In the genomic region with DNA sequence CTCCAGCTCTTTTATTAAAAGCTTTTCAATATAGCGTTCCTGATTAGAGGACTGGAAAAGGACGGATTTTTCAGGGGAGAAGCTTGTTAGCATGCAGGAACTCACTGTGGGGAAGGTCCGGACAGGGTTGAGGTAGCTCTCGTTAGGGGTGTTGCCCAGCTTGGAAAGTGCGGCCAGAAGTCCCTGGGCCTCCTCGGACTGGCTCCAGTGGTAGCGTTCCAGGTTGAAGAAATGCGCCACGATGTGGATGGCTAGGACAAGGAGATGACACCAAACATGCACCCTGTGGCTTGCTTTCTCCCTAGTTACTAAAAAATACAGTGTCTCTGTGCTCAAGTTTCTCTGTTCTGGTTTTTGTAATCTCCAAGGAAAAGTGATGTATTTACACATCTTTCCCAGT, we compare ENCODE assay signal across 23 cellular contexts. TPM values are rescaled to one million over a fixed set of nuclear protein-coding genes. Genes with fewer than 3 reads are reported as not detected.
"Had no signal": no experiment of that assay in that cellular context is flagged by ENCODE, and none has a peak within 500 bp of the region (broad histone marks: within the 10 kb centered on the region; RNA-seq: fewer than 3 reads in every experiment).

No MANE protein-coding gene starts in this region.

- DNase-seq: esophagus squamous epithelium; foreskin keratinocyte; head of caudate nucleus; left colon; naive thymus-derived CD4-positive, alpha-beta T cell; nephron progenitor cell; ovary; small intestine; stimulated activated CD4-positive, alpha-beta T cell treated with anti-CD3 and anti-CD28 coated beads, Interleukin-2, amount 100 ng/mL, for 48 hours; stimulated activated naive CD4-positive, alpha-beta T cell treated with Interleukin-2 at 50 U/mL for 16 hours; trophoblast cell had no signal

- H3K4me3 Mint-ChIP-seq: dendritic cell treated with granulocyte-macrophage colony-stimulating factor and Interleukin-4, amounts not matched to agents 40 ng/mL and 50 ng/mL, for 4 days; naive thymus-derived CD4-positive, alpha-beta T cell; nephron progenitor cell had no signal

- H3K9me3 Mint-ChIP-seq: dendritic cell treated with granulocyte-macrophage colony-stimulating factor and Interleukin-4, amounts not matched to agents 40 ng/mL and 50 ng/mL, for 4 days; naive thymus-derived CD4-positive, alpha-beta T cell; nephron progenitor cell had no signal

- H3K9me3 ChIP-seq: esophagus squamous epithelium, neutrophil, ovary, right atrium auricular region had no signal

- H3K36me3 Mint-ChIP-seq: naive thymus-derived CD4-positive, alpha-beta T cell had no signal

- H3K27me3 ChIP-seq: esophagus squamous epithelium, foreskin keratinocyte, hepatocyte, neutrophil, ovary, right atrium auricular region had no signal

- H2AFZ ChIP-seq: hepatocyte had no signal

- H3K4me2 ChIP-seq: hepatocyte had no signal

- H3K27ac ChIP-seq: esophagus squamous epithelium, foreskin keratinocyte, hepatocyte, neutrophil, ovary, right atrium auricular region had no signal

- H3K27ac Mint-ChIP-seq: dendritic cell treated with granulocyte-macrophage colony-stimulating factor and Interleukin-4, amounts not matched to agents 40 ng/mL and 50 ng/mL, for 4 days; naive thymus-derived CD4-positive, alpha-beta T cell; nephron progenitor cell had no signal

- H3K4me1 ChIP-seq: esophagus squamous epithelium, foreskin keratinocyte, right atrium auricular region had no signal

- H3K79me2 ChIP-seq: hepatocyte had no signal

- H3K4me3 ChIP-seq: esophagus squamous epithelium, hepatocyte, ovary, right atrium auricular region had no signal

- H3K36me3 ChIP-seq: esophagus squamous epithelium, neutrophil, ovary, right atrium auricular region had no signal

- H3K27me3 Mint-ChIP-seq: dendritic cell treated with granulocyte-macrophage colony-stimulating factor and Interleukin-4, amounts not matched to agents 40 ng/mL and 50 ng/mL, for 4 days had no signal

- ATAC-seq: foreskin keratinocyte; left colon; naive thymus-derived CD4-positive, alpha-beta T cell had no signal

RNA-seq across cellular contexts. Expression of gene NOX3, which starts 12.5 kb away (rescaled TPM):
- total RNA-seq: epithelial cell of proximal tubule; esophagus squamous epithelium; foreskin keratinocyte; hepatocyte; left colon; liver; lung microvascular endothelial cell; mesenteric fat pad; mononuclear cell; naive thymus-derived CD4-positive, alpha-beta T cell; ovary; posterior vena cava; right atrium auricular region; urinary bladder had no signal
- polyA plus RNA-seq: foreskin keratinocyte; hepatocyte; liver; naive thymus-derived CD4-positive, alpha-beta T cell; ovary; small intestine; thymus; urinary bladder had no signal
